1 cellular context compared by ENCODE assay signal in genomic region chr16:8572063-8572918, GRCh38.
A peak's percentile ranks its signal among the peaks of the same experiment; 100 is the strongest.
TF ChIP-seq lines count a peak whose summit lies in the region.

No MANE protein-coding gene starts in this region.

TF ChIP-seq in HepG2, 621 proteins besides CTCF, POLR2A, EP300 and RAD21 (continues in another document):
- TF ChIP-seq ZBTB2 (CRISPR knock-in tag; IDR thresholded peaks at IDR 0.05; ENCODE audit: low read depth) (no peak), SOX6 (IDR thresholded peaks at IDR 0.05) (no peak), SOX6 (CRISPR knock-in tag; IDR thresholded peaks at IDR 0.05) (peak; percentile 42; the same call in 1 of the 2 replicates), ZMYM2 (CRISPR knock-in tag; IDR thresholded peaks at IDR 0.05) (no peak), NCOA2 (CRISPR knock-in tag; IDR thresholded peaks at IDR 0.05) (no peak), ZNF160 (CRISPR knock-in tag; IDR thresholded peaks at IDR 0.05) (no peak), KLF11 (CRISPR knock-in tag; IDR thresholded peaks at IDR 0.05) (no peak), ZFP90 (CRISPR knock-in tag; IDR thresholded peaks at IDR 0.05; ENCODE audit: borderline replicate concordance) (peak; percentile 36; the same call in 1 of the 2 replicates), ZNF232 (CRISPR knock-in tag; IDR thresholded peaks at IDR 0.05; ENCODE audit: borderline replicate concordance) (no peak), ZNF615 (CRISPR knock-in tag; IDR thresholded peaks at IDR 0.05; ENCODE audit: borderline replicate concordance) (no peak), ATF6 (CRISPR knock-in tag; conservative IDR thresholded peaks at IDR 0.05) (no peak), AKAP8 (CRISPR knock-in tag; IDR thresholded peaks at IDR 0.05) (0 out of 2 replicates have a peak, but pooled peaks have one; percentile 24), CBX2 (IDR thresholded peaks at IDR 0.05; ENCODE audit: low read depth, low read length) (no peak), CBX2 (CRISPR knock-in tag; IDR thresholded peaks at IDR 0.05; ENCODE audit: low read depth) (no peak), TRAFD1 (CRISPR knock-in tag; IDR thresholded peaks at IDR 0.05; ENCODE audit: borderline replicate concordance) (0 out of 2 replicates have a peak, but pooled peaks have one; percentile 79), CREB1 (IDR thresholded peaks at IDR 0.05) (peak; percentile 62), CREB1 (CRISPR knock-in tag; IDR thresholded peaks at IDR 0.05) (no peak), ZNF749 (CRISPR knock-in tag; IDR thresholded peaks at IDR 0.05; ENCODE audit: borderline replicate concordance) (no peak), SAFB2 (CRISPR knock-in tag; IDR thresholded peaks at IDR 0.05; ENCODE audit: borderline replicate concordance, low read depth) (peak; percentile 66; the same call in 1 of the 2 replicates), ZNF138 (CRISPR knock-in tag; IDR thresholded peaks at IDR 0.05; ENCODE audit: low read depth) (0 out of 2 replicates have a peak, but pooled peaks have one; percentile 23), ATF5 (CRISPR knock-in tag; IDR thresholded peaks at IDR 0.05; ENCODE audit: low read depth) (no peak), ZNF660 (CRISPR knock-in tag; IDR thresholded peaks at IDR 0.05; ENCODE audit: borderline replicate concordance, low read depth) (no peak), CC2D1A (CRISPR knock-in tag; IDR thresholded peaks at IDR 0.05) (no peak), GABPA (IDR thresholded peaks at IDR 0.05; ENCODE audit: low read depth, low read length) (no peak), GABPA (CRISPR knock-in tag; IDR thresholded peaks at IDR 0.05; ENCODE audit: low read depth) (no peak), ZNF574 (CRISPR knock-in tag; IDR thresholded peaks at IDR 0.05) (0 out of 2 replicates have a peak, but pooled peaks have one; percentile 2), ZHX2 (IDR thresholded peaks at IDR 0.05; ENCODE audit: low read depth) (no peak), ZHX2 (CRISPR knock-in tag; IDR thresholded peaks at IDR 0.05; ENCODE audit: borderline replicate concordance) (no peak), ZKSCAN8 (CRISPR knock-in tag; IDR thresholded peaks at IDR 0.05; ENCODE audit: borderline replicate concordance) (no peak), PTBP1 (IDR thresholded peaks at IDR 0.05; ENCODE audit: low read depth, low read length, poor library complexity, severe bottlenecking) (no peak), FOXC1 (CRISPR knock-in tag; IDR thresholded peaks at IDR 0.05; ENCODE audit: borderline replicate concordance) (peak; percentile 24; the same call in 1 of the 2 replicates), KLF9 (CRISPR knock-in tag; IDR thresholded peaks at IDR 0.05; ENCODE audit: low read depth) (no peak)
- TF ChIP-seq, protein P1, sequence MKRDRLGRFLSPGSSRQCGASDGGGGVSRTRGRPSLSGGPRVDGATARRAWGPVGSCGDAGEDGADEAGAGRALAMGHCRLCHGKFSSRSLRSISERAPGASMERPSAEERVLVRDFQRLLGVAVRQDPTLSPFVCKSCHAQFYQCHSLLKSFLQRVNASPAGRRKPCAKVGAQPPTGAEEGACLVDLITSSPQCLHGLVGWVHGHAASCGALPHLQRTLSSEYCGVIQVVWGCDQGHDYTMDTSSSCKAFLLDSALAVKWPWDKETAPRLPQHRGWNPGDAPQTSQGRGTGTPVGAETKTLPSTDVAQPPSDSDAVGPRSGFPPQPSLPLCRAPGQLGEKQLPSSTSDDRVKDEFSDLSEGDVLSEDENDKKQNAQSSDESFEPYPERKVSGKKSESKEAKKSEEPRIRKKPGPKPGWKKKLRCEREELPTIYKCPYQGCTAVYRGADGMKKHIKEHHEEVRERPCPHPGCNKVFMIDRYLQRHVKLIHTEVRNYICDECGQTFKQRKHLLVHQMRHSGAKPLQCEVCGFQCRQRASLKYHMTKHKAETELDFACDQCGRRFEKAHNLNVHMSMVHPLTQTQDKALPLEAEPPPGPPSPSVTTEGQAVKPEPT (CRISPR knock-in tag; IDR thresholded peaks at IDR 0.05; ENCODE audit: low read depth), result no peak
- TF ChIP-seq, protein P2, sequence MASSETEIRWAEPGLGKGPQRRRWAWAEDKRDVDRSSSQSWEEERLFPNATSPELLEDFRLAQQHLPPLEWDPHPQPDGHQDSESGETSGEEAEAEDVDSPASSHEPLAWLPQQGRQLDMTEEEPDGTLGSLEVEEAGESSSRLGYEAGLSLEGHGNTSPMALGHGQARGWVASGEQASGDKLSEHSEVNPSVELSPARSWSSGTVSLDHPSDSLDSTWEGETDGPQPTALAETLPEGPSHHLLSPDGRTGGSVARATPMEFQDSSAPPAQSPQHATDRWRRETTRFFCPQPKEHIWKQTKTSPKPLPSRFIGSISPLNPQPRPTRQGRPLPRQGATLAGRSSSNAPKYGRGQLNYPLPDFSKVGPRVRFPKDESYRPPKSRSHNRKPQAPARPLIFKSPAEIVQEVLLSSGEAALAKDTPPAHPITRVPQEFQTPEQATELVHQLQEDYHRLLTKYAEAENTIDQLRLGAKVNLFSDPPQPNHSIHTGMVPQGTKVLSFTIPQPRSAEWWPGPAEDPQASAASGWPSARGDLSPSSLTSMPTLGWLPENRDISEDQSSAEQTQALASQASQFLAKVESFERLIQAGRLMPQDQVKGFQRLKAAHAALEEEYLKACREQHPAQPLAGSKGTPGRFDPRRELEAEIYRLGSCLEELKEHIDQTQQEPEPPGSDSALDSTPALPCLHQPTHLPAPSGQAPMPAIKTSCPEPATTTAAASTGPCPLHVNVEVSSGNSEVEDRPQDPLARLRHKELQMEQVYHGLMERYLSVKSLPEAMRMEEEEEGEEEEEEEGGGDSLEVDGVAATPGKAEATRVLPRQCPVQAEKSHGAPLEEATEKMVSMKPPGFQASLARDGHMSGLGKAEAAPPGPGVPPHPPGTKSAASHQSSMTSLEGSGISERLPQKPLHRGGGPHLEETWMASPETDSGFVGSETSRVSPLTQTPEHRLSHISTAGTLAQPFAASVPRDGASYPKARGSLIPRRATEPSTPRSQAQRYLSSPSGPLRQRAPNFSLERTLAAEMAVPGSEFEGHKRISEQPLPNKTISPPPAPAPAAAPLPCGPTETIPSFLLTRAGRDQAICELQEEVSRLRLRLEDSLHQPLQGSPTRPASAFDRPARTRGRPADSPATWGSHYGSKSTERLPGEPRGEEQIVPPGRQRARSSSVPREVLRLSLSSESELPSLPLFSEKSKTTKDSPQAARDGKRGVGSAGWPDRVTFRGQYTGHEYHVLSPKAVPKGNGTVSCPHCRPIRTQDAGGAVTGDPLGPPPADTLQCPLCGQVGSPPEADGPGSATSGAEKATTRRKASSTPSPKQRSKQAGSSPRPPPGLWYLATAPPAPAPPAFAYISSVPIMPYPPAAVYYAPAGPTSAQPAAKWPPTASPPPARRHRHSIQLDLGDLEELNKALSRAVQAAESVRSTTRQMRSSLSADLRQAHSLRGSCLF (CRISPR knock-in tag; IDR thresholded peaks at IDR 0.05; ENCODE audit: borderline replicate concordance), result no peak
